In the genomic region with DNA sequence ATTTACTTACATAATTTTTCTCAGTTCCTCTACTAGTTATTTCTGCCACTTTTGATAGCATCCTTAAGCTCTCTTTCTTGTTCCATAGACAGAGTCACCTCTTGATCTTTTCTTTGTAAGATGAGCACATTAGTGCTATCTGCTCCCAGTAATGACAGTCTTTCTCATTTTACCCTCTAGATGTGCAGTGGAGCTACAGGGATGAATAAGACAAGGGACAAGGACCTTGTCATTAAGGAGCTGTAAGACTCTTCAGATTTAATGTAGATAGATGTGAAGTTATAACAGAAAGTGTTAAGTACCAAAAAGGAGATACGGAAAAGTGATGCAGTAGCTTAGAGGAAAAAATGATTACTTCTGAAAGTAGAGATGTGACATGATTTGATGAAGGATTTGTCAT, we compare ENCODE assay signal across 26 cellular contexts. TPM values are rescaled to one million over a fixed set of nuclear protein-coding genes. Genes with fewer than 3 reads are reported as not detected.
A peak's percentile ranks its signal among the peaks of the same experiment; 100 is the strongest.
DNase-seq lines count a peak whose midpoint lies in the region; ATAC-seq and TF ChIP-seq lines count a peak whose summit lies in the region.
"Had no signal": no experiment of that assay in that cellular context is flagged by ENCODE, and none has a peak within 500 bp of the region (broad histone marks: within the 10 kb centered on the region; RNA-seq: fewer than 3 reads in every experiment).

No MANE protein-coding gene starts in this region.

- 92 to 94% methylated on average over 1 of the region's 1 CpG for WGBS in GM23248 (ENCODE audit: low coverage in 1 of 2, low lambda C conversion rate in 2 of 2, missing lambda C conversion rate in 2 of 2), 2 experiments

- ATAC-seq in Right ventricle myocardium inferior: no peak
- ATAC-seq: HepG2, PC-3 had no signal

- H3K9ac ChIP-seq in GM23248: no peak overlapping the region
- H3K9ac ChIP-seq: BLaER1 treated with 17β-estradiol and CSF1 and Interleukin-3, amounts not matched to agents 10 nM and 100 nM had no signal

- DNase-seq in activated CD4-positive, alpha-beta T cell treated with anti-CD3 and anti-CD28 coated beads, Interleukin-2, amount 10 ng/mL, durations not matched to agents 24 days and 14 days: no peak
- no peak for DNase-seq in activated CD4-positive, alpha-beta T cell treated with anti-CD3 and anti-CD28 coated beads for 48 hours
- DNase-seq in GM23248: no peak
- no peak for DNase-seq in activated T-helper 1 cell treated with anti-CD3 and anti-CD28 coated beads, Interleukin-12 subunit alpha, Interleukin-12 subunit beta, Interleukin-2, Interleukin-4 antibody, amounts not matched to agents 30 ng/mL and 10 ng/mL and 1 ng/mL, durations not matched to agents 14 hours and 24 hours and 36 hours (ENCODE audit: low spot score)
- no peak for DNase-seq in osteoblast (ENCODE audit: insufficient read length, low spot score, missing footprints)
- no peak for DNase-seq in effector memory CD4-positive, alpha-beta T cell
- no peak for DNase-seq in Right ventricle myocardium inferior (ENCODE audit: missing footprints)
- DNase-seq in GM19238 (ENCODE audit: insufficient read length, low spot score): no peak
- DNase-seq: 8988T; Caco-2; CD4-positive, alpha-beta memory T cell; DMS 273 treated with DMSO at 0.1 percent for 48 hours; DMS79 treated with DMSO at 0.1 percent for 48 hours; H9; HFFc6; NCI-H1417; NCI-H1694 treated with DMSO at 0.1 percent for 48 hours; NCI-H2081 treated with DMSO at 0.1 percent for 48 hours; NCI-H524 treated with DMSO at 0.1 percent for 48 hours; PC-3; SHP77 treated with DMSO at 0.1 percent for 48 hours had no signal

- H3K27me3 ChIP-seq in GM23248 (replicated peaks; ENCODE audit: insufficient read depth): no peaks in the 10 kb centered on the region
- no peaks in the 10 kb centered on the region for H3K27me3 ChIP-seq in osteoblast (ENCODE audit: insufficient read depth, low read length)
- H3K27me3 ChIP-seq in effector memory CD4-positive, alpha-beta T cell (replicated peaks; ENCODE audit: control insufficient read depth, insufficient read depth, low read length, poor library complexity, severe bottlenecking): no peaks in the 10 kb centered on the region
- H3K27me3 ChIP-seq: BLaER1 treated with 17β-estradiol and CSF1 and Interleukin-3, amounts not matched to agents 10 nM and 100 nM; MG63 had no signal

- no peaks in the 10 kb centered on the region for H3K9me3 Mint-ChIP-seq in activated CD4-positive, alpha-beta T cell treated with anti-CD3 and anti-CD28 coated beads, Interleukin-2, amount 10 ng/mL, durations not matched to agents 24 days and 14 days
- H3K9me3 Mint-ChIP-seq in activated T-helper 1 cell treated with anti-CD3 and anti-CD28 coated beads, Interleukin-12 subunit alpha, Interleukin-12 subunit beta, Interleukin-2, Interleukin-4 antibody, amounts not matched to agents 30 ng/mL and 10 ng/mL and 1 ng/mL, durations not matched to agents 14 hours and 24 hours and 36 hours: no peaks in the 10 kb centered on the region
- H3K9me3 Mint-ChIP-seq: CD4-positive, alpha-beta memory T cell; H9; HFFc6 had no signal

- H3F3A ChIP-seq in GM23248 (ENCODE audit: insufficient read depth): no peaks in the 10 kb centered on the region

- in situ Hi-C loops in GM23248 (cut with MboI): no loop called here

- H3K4me2 ChIP-seq in GM23248 (ENCODE audit: unreplicated experiment): peak overlapping the region; percentile 26
- peak overlapping the region; percentile 8 for H3K4me2 ChIP-seq in osteoblast (ENCODE audit: insufficient read depth, low read length)
- H3K4me2 ChIP-seq: BLaER1 treated with 17β-estradiol and CSF1 and Interleukin-3, amounts not matched to agents 10 nM and 100 nM had no signal

- H3K4me3 ChIP-seq in GM23248: no peak overlapping the region
- no peak overlapping the region for H3K4me3 ChIP-seq in osteoblast (ENCODE audit: insufficient read depth, low read length)
- no peak overlapping the region for H3K4me3 ChIP-seq in effector memory CD4-positive, alpha-beta T cell (ENCODE audit: insufficient read depth, low read depth, low read length, poor library complexity, severe bottlenecking)
- H3K4me3 ChIP-seq: BLaER1 treated with 17β-estradiol and CSF1 and Interleukin-3, amounts not matched to agents 10 nM and 100 nM; K562; MG63 had no signal

- no peak for TF ChIP-seq CTCF in osteoblast (IDR thresholded peaks at IDR 0.05; ENCODE audit: extremely low read depth, low read depth, low read length)

- H3K9me3 ChIP-seq in GM23248 (ENCODE audit: low read depth) (no peaks in the 10 kb centered on the region), osteoblast (ENCODE audit: low read depth, low read length) (no peaks in the 10 kb centered on the region)
- no peaks in the 10 kb centered on the region for H3K9me3 ChIP-seq in effector memory CD4-positive, alpha-beta T cell (ENCODE audit: control insufficient read depth, low read length)
- H3K9me3 ChIP-seq: Caco-2, MG63 had no signal

- H3K27ac Mint-ChIP-seq in activated CD4-positive, alpha-beta T cell treated with anti-CD3 and anti-CD28 coated beads, Interleukin-2, amount 10 ng/mL, durations not matched to agents 24 days and 14 days: peak overlapping the region; percentile 9
- H3K27ac Mint-ChIP-seq in activated T-helper 1 cell treated with anti-CD3 and anti-CD28 coated beads, Interleukin-12 subunit alpha, Interleukin-12 subunit beta, Interleukin-2, Interleukin-4 antibody, amounts not matched to agents 30 ng/mL and 10 ng/mL and 1 ng/mL, durations not matched to agents 14 hours and 24 hours and 36 hours: peak overlapping the region; percentile 3
- H3K27ac Mint-ChIP-seq: H9, HFFc6 had no signal

- H3K4me1 ChIP-seq in GM23248 (ENCODE audit: insufficient read depth) (no peaks in the 10 kb centered on the region; the same call in 1 of the 2 replicates), osteoblast (ENCODE audit: insufficient read depth, low read length) (no peaks in the 10 kb centered on the region)
- H3K4me1 ChIP-seq in effector memory CD4-positive, alpha-beta T cell (ENCODE audit: control insufficient read depth, insufficient read depth, low read length, poor library complexity, severe bottlenecking): no peaks in the 10 kb centered on the region
- H3K4me1 ChIP-seq: BLaER1 treated with 17β-estradiol and CSF1 and Interleukin-3, amounts not matched to agents 10 nM and 100 nM had no signal

- intact Hi-C loops in activated CD4-positive, alpha-beta T cell treated with anti-CD3 and anti-CD28 coated beads, Interleukin-2, amount 10 ng/mL, durations not matched to agents 24 days and 14 days (cut with micrococcal nuclease): no loop called here
- intact Hi-C loops in activated T-helper 1 cell treated with anti-CD3 and anti-CD28 coated beads, Interleukin-12 subunit alpha, Interleukin-12 subunit beta, Interleukin-2, Interleukin-4 antibody, amounts not matched to agents 30 ng/mL and 10 ng/mL and 1 ng/mL, durations not matched to agents 14 hours and 24 hours and 36 hours (cut with micrococcal nuclease): no loop called here
- intact Hi-C loops in Right ventricle myocardium inferior (cut with DNase I): no loop called here

- peaks cover 6% of the 10 kb centered on the region; the same call in 1 of the 2 replicates for H3K79me2 ChIP-seq in GM23248 (ENCODE audit: insufficient read depth)
- H3K79me2 ChIP-seq in osteoblast (ENCODE audit: insufficient read depth, low read length): no peaks in the 10 kb centered on the region

- 0 out of 2 replicates have a peak, but pooled peaks cover 3% of the 10 kb centered on the region for H3K36me3 ChIP-seq in GM23248 (ENCODE audit: low read depth)
- H3K36me3 ChIP-seq in osteoblast (ENCODE audit: insufficient read depth, low read length): no peaks in the 10 kb centered on the region
- H3K36me3 ChIP-seq in effector memory CD4-positive, alpha-beta T cell (ENCODE audit: control insufficient read depth, insufficient read depth, low read length): peaks cover 6% of the 10 kb centered on the region

- H3K27me3 Mint-ChIP-seq in activated CD4-positive, alpha-beta T cell treated with anti-CD3 and anti-CD28 coated beads, Interleukin-2, amount 10 ng/mL, durations not matched to agents 24 days and 14 days: no peaks in the 10 kb centered on the region
- H3K27me3 Mint-ChIP-seq in activated T-helper 1 cell treated with anti-CD3 and anti-CD28 coated beads, Interleukin-12 subunit alpha, Interleukin-12 subunit beta, Interleukin-2, Interleukin-4 antibody, amounts not matched to agents 30 ng/mL and 10 ng/mL and 1 ng/mL, durations not matched to agents 14 hours and 24 hours and 36 hours (ENCODE audit: insufficient read depth): no peaks in the 10 kb centered on the region
- H3K27me3 Mint-ChIP-seq: CD4-positive, alpha-beta memory T cell had no signal

- H2AFZ ChIP-seq in GM23248 (no peak overlapping the region), osteoblast (ENCODE audit: low read length) (no peak overlapping the region)

- H3K36me3 Mint-ChIP-seq in activated CD4-positive, alpha-beta T cell treated with anti-CD3 and anti-CD28 coated beads, Interleukin-2, amount 10 ng/mL, durations not matched to agents 24 days and 14 days (ENCODE audit: low read depth): peaks cover 11% of the 10 kb centered on the region
- H3K36me3 Mint-ChIP-seq in activated T-helper 1 cell treated with anti-CD3 and anti-CD28 coated beads, Interleukin-12 subunit alpha, Interleukin-12 subunit beta, Interleukin-2, Interleukin-4 antibody, amounts not matched to agents 30 ng/mL and 10 ng/mL and 1 ng/mL, durations not matched to agents 14 hours and 24 hours and 36 hours (ENCODE audit: low read depth): peaks cover 12% of the 10 kb centered on the region

- H4K20me1 ChIP-seq in GM23248 (ENCODE audit: insufficient read depth) (no peaks in the 10 kb centered on the region), osteoblast (ENCODE audit: insufficient read depth, low read length) (no peaks in the 10 kb centered on the region)
- H4K20me1 ChIP-seq: BLaER1 treated with 17β-estradiol and CSF1 and Interleukin-3, amounts not matched to agents 10 nM and 100 nM had no signal

- no peaks in the 10 kb centered on the region for H3K4me1 Mint-ChIP-seq in activated CD4-positive, alpha-beta T cell treated with anti-CD3 and anti-CD28 coated beads, Interleukin-2, amount 10 ng/mL, durations not matched to agents 24 days and 14 days
- H3K4me1 Mint-ChIP-seq in activated T-helper 1 cell treated with anti-CD3 and anti-CD28 coated beads, Interleukin-12 subunit alpha, Interleukin-12 subunit beta, Interleukin-2, Interleukin-4 antibody, amounts not matched to agents 30 ng/mL and 10 ng/mL and 1 ng/mL, durations not matched to agents 14 hours and 24 hours and 36 hours (ENCODE audit: low read depth): peaks cover 4% of the 10 kb centered on the region
- H3K4me1 Mint-ChIP-seq: CD4-positive, alpha-beta memory T cell had no signal

- H3K9me2 ChIP-seq in GM23248 (ENCODE audit: insufficient read depth): no peaks in the 10 kb centered on the region

- no peak overlapping the region for H3K4me3 Mint-ChIP-seq in activated CD4-positive, alpha-beta T cell treated with anti-CD3 and anti-CD28 coated beads, Interleukin-2, amount 10 ng/mL, durations not matched to agents 24 days and 14 days
- H3K4me3 Mint-ChIP-seq in activated T-helper 1 cell treated with anti-CD3 and anti-CD28 coated beads, Interleukin-12 subunit alpha, Interleukin-12 subunit beta, Interleukin-2, Interleukin-4 antibody, amounts not matched to agents 30 ng/mL and 10 ng/mL and 1 ng/mL, durations not matched to agents 14 hours and 24 hours and 36 hours: no peak overlapping the region
- H3K4me3 Mint-ChIP-seq: CD4-positive, alpha-beta memory T cell; H9; HFFc6 had no signal

- no peak overlapping the region for H3K27ac ChIP-seq in GM23248
- no peak overlapping the region for H3K27ac ChIP-seq in osteoblast (ENCODE audit: low read depth, low read length)
- H3K27ac ChIP-seq in effector memory CD4-positive, alpha-beta T cell (ENCODE audit: insufficient read depth, low read length, poor library complexity, severe bottlenecking): no peak overlapping the region
- H3K27ac ChIP-seq: BLaER1 treated with 17β-estradiol and CSF1 and Interleukin-3, amounts not matched to agents 10 nM and 100 nM; HL-60 had no signal

RNA-seq across cellular contexts. Expression of a gene that starts 20.4 kb away (rescaled TPM):
- total RNA-seq in activated CD4-positive, alpha-beta T cell treated with anti-CD3 and anti-CD28 coated beads, Interleukin-2, amount 10 ng/mL, durations not matched to agents 24 days and 14 days: 60.3 and 61.7 TPM in 2 replicates
- 200 and 209 TPM in 2 replicates for total RNA-seq in GM23248 (2014; rRNA removed; shearing (Covaris generic))
- polyA plus RNA-seq in GM23248 (2016; fragmentation: Nextera tagmentation; extraction: Ambion mirVana): 257 and 265 TPM in 2 replicates
- 54.7 and 58.3 TPM in 2 replicates for total RNA-seq in activated T-helper 1 cell treated with anti-CD3 and anti-CD28 coated beads, Interleukin-12 subunit alpha, Interleukin-12 subunit beta, Interleukin-2, Interleukin-4 antibody, amounts not matched to agents 30 ng/mL and 10 ng/mL and 1 ng/mL, durations not matched to agents 14 hours and 24 hours and 36 hours
- total RNA-seq in osteoblast (171 and 182 TPM in 2 replicates), Right ventricle myocardium inferior (132 TPM)

RNA-seq across cellular contexts. Expression of a gene that starts 25.9 kb away (rescaled TPM):
- total RNA-seq in activated CD4-positive, alpha-beta T cell treated with anti-CD3 and anti-CD28 coated beads, Interleukin-2, amount 10 ng/mL, durations not matched to agents 24 days and 14 days: 56.6 and 59.0 TPM in 2 replicates
- total RNA-seq in GM23248 (2014; rRNA removed; shearing (Covaris generic)): 25.4 and 25.8 TPM in 2 replicates
- 35.2 and 41.0 TPM in 2 replicates for polyA plus RNA-seq in GM23248 (2016; fragmentation: Nextera tagmentation; extraction: Ambion mirVana)
- total RNA-seq in activated T-helper 1 cell treated with anti-CD3 and anti-CD28 coated beads, Interleukin-12 subunit alpha, Interleukin-12 subunit beta, Interleukin-2, Interleukin-4 antibody, amounts not matched to agents 30 ng/mL and 10 ng/mL and 1 ng/mL, durations not matched to agents 14 hours and 24 hours and 36 hours: 57.6 and 61.3 TPM in 2 replicates
- total RNA-seq in osteoblast: 48.5 and 50.4 TPM in 2 replicates
- 136 TPM for total RNA-seq in Right ventricle myocardium inferior
